ENCODE assay signal across 9 cellular contexts in genomic region chr11:3836903-3837302, GRCh38. TPM values are rescaled to one million over a fixed set of nuclear protein-coding genes. Genes with fewer than 3 reads are reported as not detected.
DNase-seq lines count a peak whose midpoint lies in the region; FAIRE-seq and TF ChIP-seq lines count a peak whose summit lies in the region.
"Had no signal": no experiment of that assay in that cellular context is flagged by ENCODE, and none has a peak within 500 bp of the region (broad histone marks: within the 10 kb centered on the region; RNA-seq: fewer than 3 reads in every experiment).

No MANE protein-coding gene starts in this region.

- H3K27me3 Mint-ChIP-seq in glutamatergic neuron (ENCODE audit: unreplicated experiment): peaks cover 14% of the 10 kb centered on the region

- TF ChIP-seq CTCF in glutamatergic neuron (IDR thresholded peaks at IDR 0.05; ENCODE audit: partially characterized antibody, unreplicated experiment) (no peak), tibial nerve (IDR thresholded peaks at IDR 0.05) (no peak)

- peak overlapping the region in 1 of 4 donors; percentile 15 for H3K4me3 ChIP-seq in tibial nerve

- H3K9me3 ChIP-seq in tibial nerve: no peaks in the 10 kb centered on the region

- TF ChIP-seq POLR2A in GM19193 (IDR thresholded peaks at IDR 0.05; ENCODE audit: extremely low read depth, insufficient read depth, insufficient read length): peak; percentile 11
- TF ChIP-seq POLR2A in tibial nerve (IDR thresholded peaks at IDR 0.05): no peak

- peak; percentile 41 for DNase-seq in activated CD4-positive, alpha-beta T cell treated with anti-CD3 and anti-CD28 coated beads for 1 hour
- peak; percentile 44 for DNase-seq in effector CD4-positive, alpha-beta T cell
- DNase-seq in stimulated activated CD4-positive, alpha-beta T cell treated with anti-CD3 and anti-CD28 coated beads, Interleukin-2, amount 100 ng/mL, for 24 hours: peak; percentile 50 to 62
- no peak for DNase-seq in HTR-8/SVneo (ENCODE audit: insufficient read length, low spot score)
- DNase-seq in NCI-H524 treated with DMSO at 0.1 percent for 48 hours (lab: John Stamatoyannopoulos, UW): no peak
- no peak for DNase-seq in glutamatergic neuron
- DNase-seq in tibial nerve (ENCODE audit: low spot score in 2 of 2): no peak
- DNase-seq: T1000 had no signal

- H3K27me3 ChIP-seq in tibial nerve: no peaks in the 10 kb centered on the region

- H3K36me3 ChIP-seq in tibial nerve: peaks cover 0 to 9% (median 0%) of the 10 kb centered on the region in 3 donors

- peaks cover 14% of the 10 kb centered on the region for H3K4me1 Mint-ChIP-seq in glutamatergic neuron (ENCODE audit: low read depth, unreplicated experiment)

- no peak for TF ChIP-seq EP300 in tibial nerve (IDR thresholded peaks at IDR 0.05)

- H3K9me3 Mint-ChIP-seq in glutamatergic neuron (ENCODE audit: unreplicated experiment): peaks cover 11% of the 10 kb centered on the region

- no peak overlapping the region for H3K4me3 Mint-ChIP-seq in glutamatergic neuron (ENCODE audit: unreplicated experiment)

- no peak overlapping the region for H3K27ac Mint-ChIP-seq in glutamatergic neuron (ENCODE audit: unreplicated experiment)

- no peak for FAIRE-seq in HTR-8/SVneo (lab: Jason Lieb, UNC)

- WGBS in tibial nerve, 2 donors: 64 to 81% methylated on average over 5 of the region's 5 CpGs

- peaks cover 0 to 84% (median 50%) of the 10 kb centered on the region in 4 donors for H3K4me1 ChIP-seq in tibial nerve

- peaks cover 6% of the 10 kb centered on the region for H3K36me3 Mint-ChIP-seq in glutamatergic neuron (ENCODE audit: unreplicated experiment)

- H3K27ac ChIP-seq in tibial nerve: peak overlapping the region in 2 of 4 donors; percentile 36 to 43

RNA-seq across cellular contexts. Expression of gene RHOG, which starts 3.9 kb away (rescaled TPM):
- total RNA-seq in glutamatergic neuron (ENCODE audit: unreplicated experiment) (6.6 TPM), tibial nerve (10 to 100 TPM; 35.2 to 92.7 (median 66.0) TPM)

RNA-seq across cellular contexts. Expression of gene STIM1, which starts 18.6 kb away (rescaled TPM):
- 9.6 TPM for total RNA-seq in glutamatergic neuron (ENCODE audit: unreplicated experiment)
- total RNA-seq in tibial nerve: 10 to 100 TPM; 51.3 to 70.1 (median 59.8) TPM

RNA-seq across cellular contexts. Expression of gene PGAP2, which starts 28.5 kb away (rescaled TPM):
- total RNA-seq in glutamatergic neuron (ENCODE audit: unreplicated experiment): 20.0 TPM
- total RNA-seq in tibial nerve: 10 to 100 TPM in 3 of 4 donors, 1 to 10 TPM in 1; 8.1 to 15.1 (median 10.8) TPM

RNA-seq across cellular contexts. Expression of gene NUP98, which starts 39.5 kb away (rescaled TPM):
- 49.6 TPM for total RNA-seq in glutamatergic neuron (ENCODE audit: unreplicated experiment)
- total RNA-seq in tibial nerve: 100 to 1,000 TPM in 2 of 4 donors, 10 to 100 TPM in 2; 75.3 to 193 (median 115) TPM

Comparison
In these comparisons a context has a peak if more than half of its experiments do, and no peak if none do; other contexts are left out.
1. DNase-seq: peak in activated CD4-positive, alpha-beta T cell treated with anti-CD3 and anti-CD28 coated beads for 1 hour (single experiment), effector CD4-positive, alpha-beta T cell (single experiment) and stimulated activated CD4-positive, alpha-beta T cell treated with anti-CD3 and anti-CD28 coated beads, Interleukin-2, amount 100 ng/mL, for 24 hours (2 of 2); none in HTR-8/SVneo (single experiment), NCI-H524 treated with DMSO at 0.1 percent for 48 hours (single experiment), glutamatergic neuron (single experiment) and tibial nerve (0 of 2).